ENCODE assay signal across 21 cellular contexts in genomic region chr9:13731637-13732036, GRCh38.
"Had no signal": no experiment of that assay in that cellular context is flagged by ENCODE, and none has a peak within 500 bp of the region (broad histone marks: within the 10 kb centered on the region; RNA-seq: fewer than 3 reads in every experiment).

No MANE protein-coding gene starts in this region.

- ATAC-seq: T-cell had no signal

- DNase-seq: KBM-7; MG63; NCI-H1092; NCI-H1105 treated with DMSO at 0.1 percent for 48 hours; NCI-H1417 treated with DMSO at 0.1 percent for 48 hours; NCI-H187; NCI-H2029; NCI-H2081 treated with DMSO at 0.1 percent for 48 hours; NCI-H2171; NCI-H226; NCI-H446; NCI-H510A; NCI-H524 treated with DMSO at 0.1 percent for 48 hours; NCI-H69; NK-92 treated with Interleukin-12 subunit alpha and Interleukin-12 subunit beta, amount 100 ng/mL, for 24 hours; PC-9; Peyer's patch; SHP77; SK-N-SH; SW 1271; T-cell had no signal
